In the genomic region with DNA sequence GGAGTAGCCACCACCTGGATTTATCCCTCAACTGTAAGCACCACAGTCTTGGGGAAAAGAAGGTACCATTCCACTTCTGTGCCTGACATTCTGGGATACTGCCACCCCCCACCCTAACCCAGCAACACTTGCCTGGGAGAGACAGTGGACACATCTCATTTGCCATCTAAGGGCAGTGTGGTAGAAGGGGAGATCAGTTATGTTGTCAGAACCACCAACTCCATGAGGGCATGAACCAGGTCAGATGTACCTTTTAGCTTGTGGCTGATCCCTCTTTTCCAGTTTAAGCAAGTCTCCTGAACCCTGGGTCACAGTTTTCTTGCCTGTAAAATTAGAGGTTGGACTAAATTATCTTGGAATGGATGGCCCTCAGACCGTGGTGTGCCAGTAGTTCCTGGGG, we compare ENCODE assay signal across 25 cellular contexts.
"Had no signal": no experiment of that assay in that cellular context is flagged by ENCODE, and none has a peak within 500 bp of the region (broad histone marks: within the 10 kb centered on the region; RNA-seq: fewer than 3 reads in every experiment).

No MANE protein-coding gene starts in this region.

- H3K27ac ChIP-seq: colonic mucosa, coronary artery, dorsolateral prefrontal cortex, epithelial cell of prostate, esophagus muscularis mucosa, esophagus squamous epithelium, foreskin keratinocyte, gastrocnemius medialis, gastroesophageal sphincter, heart left ventricle, heart right ventricle had no signal

- H3K9me3 ChIP-seq: colonic mucosa, esophagus muscularis mucosa, esophagus squamous epithelium, gastrocnemius medialis, gastroesophageal sphincter, heart left ventricle, heart right ventricle had no signal

- H3K36me3 ChIP-seq: colonic mucosa, esophagus muscularis mucosa, esophagus squamous epithelium, gastrocnemius medialis, gastroesophageal sphincter, heart left ventricle, heart right ventricle had no signal

- ATAC-seq: effector memory CD8-positive, alpha-beta T cell; esophagus mucosa; foreskin keratinocyte; gastrocnemius medialis; gastroesophageal sphincter; heart left ventricle; heart right ventricle had no signal

- DNase-seq: colonic mucosa; cortex of kidney; dermis blood vessel endothelial cell; dorsolateral prefrontal cortex; effector CD4-positive, alpha-beta T cell; effector CD8-positive, alpha-beta T cell; effector memory CD4-positive, alpha-beta T cell; effector memory CD8-positive, alpha-beta T cell; endodermal cell; erythroblast; esophagus squamous epithelium; foreskin fibroblast; foreskin keratinocyte; foreskin melanocyte; gastrocnemius medialis; glutamatergic neuron; head of caudate nucleus; heart left ventricle; heart right ventricle had no signal

- H3K27ac Mint-ChIP-seq: dendritic cell treated with granulocyte-macrophage colony-stimulating factor and Interleukin-4, amounts not matched to agents 40 ng/mL and 50 ng/mL, for 4 days; effector memory CD8-positive, alpha-beta T cell; endodermal cell had no signal

- H3K4me3 Mint-ChIP-seq: dendritic cell treated with granulocyte-macrophage colony-stimulating factor and Interleukin-4, amounts not matched to agents 40 ng/mL and 50 ng/mL, for 4 days; effector memory CD8-positive, alpha-beta T cell; endodermal cell had no signal

- H3K27me3 ChIP-seq: colonic mucosa, dorsolateral prefrontal cortex, esophagus muscularis mucosa, esophagus squamous epithelium, foreskin keratinocyte, gastrocnemius medialis, gastroesophageal sphincter, heart left ventricle, heart right ventricle had no signal

- H3K4me3 ChIP-seq: colonic mucosa, coronary artery, dorsolateral prefrontal cortex, esophagus muscularis mucosa, esophagus squamous epithelium, gastrocnemius medialis, gastroesophageal sphincter, heart left ventricle, heart right ventricle had no signal

- H3K27me3 Mint-ChIP-seq: dendritic cell treated with granulocyte-macrophage colony-stimulating factor and Interleukin-4, amounts not matched to agents 40 ng/mL and 50 ng/mL, for 4 days had no signal

- H3K4me1 ChIP-seq: colonic mucosa, esophagus muscularis mucosa, foreskin keratinocyte, gastrocnemius medialis, gastroesophageal sphincter, heart left ventricle, heart right ventricle had no signal

- H3K9me3 Mint-ChIP-seq: dendritic cell treated with granulocyte-macrophage colony-stimulating factor and Interleukin-4, amounts not matched to agents 40 ng/mL and 50 ng/mL, for 4 days; effector memory CD8-positive, alpha-beta T cell; endodermal cell had no signal
